ENCODE assay signal across 17 cellular contexts in genomic region chr9:114309096-114309495, GRCh38. TPM values are rescaled to one million over a fixed set of nuclear protein-coding genes. Genes with fewer than 3 reads are reported as not detected.
DNase-seq lines count a peak whose midpoint lies in the region; ATAC-seq and TF ChIP-seq lines count a peak whose summit lies in the region.
"Had no signal": no experiment of that assay in that cellular context is flagged by ENCODE, and none has a peak within 500 bp of the region (broad histone marks: within the 10 kb centered on the region; RNA-seq: fewer than 3 reads in every experiment).

No MANE protein-coding gene starts in this region.

- no peak overlapping the region for H3K56ac ChIP-seq in mesendoderm (ENCODE audit: low read length)

- H2BK120ac ChIP-seq in mesendoderm (ENCODE audit: low read depth, low read length), result no peak overlapping the region

- no peak overlapping the region for H2BK15ac ChIP-seq in mesendoderm (replicated peaks; ENCODE audit: low read depth)

- H4K5ac ChIP-seq in mesendoderm (ENCODE audit: low read length), result no peak overlapping the region

- H3K27me3 Mint-ChIP-seq in activated CD8-positive, alpha-beta memory T cell treated with anti-CD3 and anti-CD28 coated beads, Interleukin-2, amount 10 ng/mL, durations not matched to agents 7 days and 5 days, result peaks cover 2% of the 10 kb centered on the region
- no peaks in the 10 kb centered on the region for H3K27me3 Mint-ChIP-seq in type B pancreatic cell

- no peak overlapping the region for H3K27ac Mint-ChIP-seq in activated CD8-positive, alpha-beta memory T cell treated with anti-CD3 and anti-CD28 coated beads, Interleukin-2, amount 10 ng/mL, durations not matched to agents 7 days and 5 days
- H3K27ac Mint-ChIP-seq in type B pancreatic cell, result no peak overlapping the region
- H3K27ac Mint-ChIP-seq: HFFc6 had no signal

- no peaks in the 10 kb centered on the region for H3K79me1 ChIP-seq in mesendoderm (ENCODE audit: low read length)

- no peak for TF ChIP-seq POLR2A in adrenal gland (IDR thresholded peaks at IDR 0.05)

- no peak for TF ChIP-seq CTCF in adrenal gland (IDR thresholded peaks at IDR 0.05)
- TF ChIP-seq CTCF in type B pancreatic cell (conservative IDR thresholded peaks at IDR 0.05), result no peak

- H3K4me3 ChIP-seq in adrenal gland (no peak overlapping the region), mesendoderm (ENCODE audit: low read length) (no peak overlapping the region)
- H3K4me3 ChIP-seq: Peyer's patch had no signal

- no peaks in the 10 kb centered on the region for H3K9me3 Mint-ChIP-seq in activated CD8-positive, alpha-beta memory T cell treated with anti-CD3 and anti-CD28 coated beads, Interleukin-2, amount 10 ng/mL, durations not matched to agents 7 days and 5 days (ENCODE audit: low read depth)
- no peaks in the 10 kb centered on the region for H3K9me3 Mint-ChIP-seq in type B pancreatic cell
- H3K9me3 Mint-ChIP-seq: HFFc6 had no signal

- no peaks in the 10 kb centered on the region for H3K4me1 Mint-ChIP-seq in activated CD8-positive, alpha-beta memory T cell treated with anti-CD3 and anti-CD28 coated beads, Interleukin-2, amount 10 ng/mL, durations not matched to agents 7 days and 5 days
- peaks cover 4% of the 10 kb centered on the region for H3K4me1 Mint-ChIP-seq in type B pancreatic cell (ENCODE audit: unreplicated experiment)

- H3K36me3 Mint-ChIP-seq in activated CD8-positive, alpha-beta memory T cell treated with anti-CD3 and anti-CD28 coated beads, Interleukin-2, amount 10 ng/mL, durations not matched to agents 7 days and 5 days, result no peaks in the 10 kb centered on the region
- H3K36me3 Mint-ChIP-seq in type B pancreatic cell, result no peaks in the 10 kb centered on the region

- H3K4me2 ChIP-seq in mesendoderm (ENCODE audit: low read length), result no peak overlapping the region

- H4K8ac ChIP-seq in mesendoderm (ENCODE audit: low read depth, low read length), result no peak overlapping the region

- DNase-seq in activated CD8-positive, alpha-beta memory T cell treated with anti-CD3 and anti-CD28 coated beads for 24 hours, result peak; percentile 4
- DNase-seq in activated CD8-positive, alpha-beta memory T cell treated with anti-CD3 and anti-CD28 coated beads, Interleukin-2, amount 10 ng/mL, durations not matched to agents 7 days and 5 days, result no peak
- DNase-seq in adrenal gland (peak in 4 of 7 donors; percentile 5 to 44 (median 12)), mesenteric fat pad (ENCODE audit: low spot score) (peak; percentile 62), type B pancreatic cell (ENCODE audit: extremely low spot score, unreplicated experiment) (peak; percentile 56), NCI-H2029 (lab: John Stamatoyannopoulos, UW) (no peak), mesendoderm (no peak)
- DNase-seq: EL, HFFc6, NCI-H187 treated with DMSO at 0.1 percent for 48 hours, NCI-H2171, NCI-H82 had no signal

- H3K9me3 ChIP-seq in adrenal gland (replicated peaks in 1 of 3), result no peaks in the 10 kb centered on the region
- H3K9me3 ChIP-seq: Peyer's patch had no signal

- H2BK5ac ChIP-seq in mesendoderm (ENCODE audit: low read length), result no peak overlapping the region

- H3K27ac ChIP-seq in adrenal gland (no peak overlapping the region), mesendoderm (ENCODE audit: low read depth, low read length) (no peak overlapping the region)
- H3K27ac ChIP-seq: Peyer's patch had no signal

- H3K27me3 ChIP-seq in adrenal gland (no peaks in the 10 kb centered on the region), mesendoderm (ENCODE audit: insufficient read depth, low read length, poor library complexity) (no peaks in the 10 kb centered on the region)
- H3K27me3 ChIP-seq: Peyer's patch had no signal

- 86 to 97% (median 95%) methylated on average over 6 to 13 of the region's 13 CpGs for WGBS in adrenal gland, 4 donors
- WGBS in mesendoderm (ENCODE audit: extremely low coverage, insufficient coverage, low lambda C conversion rate), result no CpG with 5 or more reads among the region's 13 CpGs

- no peak overlapping the region for H2AK5ac ChIP-seq in mesendoderm (ENCODE audit: low read length)

- no peak for ATAC-seq in activated CD8-positive, alpha-beta memory T cell treated with anti-CD3 and anti-CD28 coated beads, Interleukin-2, amount 10 ng/mL, durations not matched to agents 7 days and 5 days
- ATAC-seq in HG02610 (IDR thresholded peaks at IDR 0.05; ENCODE audit: unreplicated experiment), result no peak

- no peak overlapping the region for H3K4me3 Mint-ChIP-seq in activated CD8-positive, alpha-beta memory T cell treated with anti-CD3 and anti-CD28 coated beads, Interleukin-2, amount 10 ng/mL, durations not matched to agents 7 days and 5 days
- H3K4me3 Mint-ChIP-seq in type B pancreatic cell, result no peak overlapping the region
- H3K4me3 Mint-ChIP-seq: HFFc6 had no signal

- CTCF ChIA-PET in activated CD8-positive, alpha-beta memory T cell treated with anti-CD3 and anti-CD28 coated beads, Interleukin-2, amount 10 ng/mL, durations not matched to agents 7 days and 5 days (lab: Charles Lee), result interaction anchor here (1.4 kb wide), 1 partner anchor 18 kb away, joined by 7 read pairs; no protein-coding TSS in a partner anchor

- H3K18ac ChIP-seq in mesendoderm (ENCODE audit: low read length), result no peak overlapping the region

- H3K4me1 ChIP-seq in adrenal gland (replicated peaks in 1 of 2), result no peaks in the 10 kb centered on the region
- no peaks in the 10 kb centered on the region for H3K4me1 ChIP-seq in mesendoderm (ENCODE audit: control insufficient read depth, low read depth, low read length)

- H3K23ac ChIP-seq in mesendoderm (ENCODE audit: low read length), result no peak overlapping the region

- intact Hi-C loops in adrenal gland (cut with DNase I), result no loop called here

- H3K79me2 ChIP-seq in mesendoderm (ENCODE audit: control insufficient read depth, insufficient read depth, low read length), result no peaks in the 10 kb centered on the region

- no peak overlapping the region for H3K4ac ChIP-seq in mesendoderm (ENCODE audit: low read depth, low read length)

- H3K9ac ChIP-seq in mesendoderm (ENCODE audit: low read length), result no peak overlapping the region

- H3K36me3 ChIP-seq in adrenal gland (replicated peaks in 1 of 2) (peaks cover 0 to 5% of the 10 kb centered on the region in 2 donors), mesendoderm (ENCODE audit: control insufficient read depth, insufficient read depth, low read length) (no peaks in the 10 kb centered on the region)
- H3K36me3 ChIP-seq: Peyer's patch had no signal

RNA-seq across cellular contexts. Expression of gene ORM1, which starts 13.8 kb away (rescaled TPM):
- not detected for total RNA-seq in activated CD8-positive, alpha-beta memory T cell treated with anti-CD3 and anti-CD28 coated beads, Interleukin-2, amount 10 ng/mL, durations not matched to agents 7 days and 5 days
- total RNA-seq in adrenal gland (10 to 100 TPM in 1 of 8 donors, 1 to 10 TPM in 6, not detected in 1; 2.9 to 26.0 (median 4.0) TPM), mesenteric fat pad (0.64 TPM), type B pancreatic cell (ENCODE audit: low replicate concordance) (0.65 and 1.6 TPM in 2 replicates)
- 10 to 100 TPM in 2 of 3 donors, 1 to 10 TPM in 1; 3.3 to 24.8 (median 14.3) TPM for polyA plus RNA-seq in adrenal gland
- polyA plus RNA-seq in mesendoderm (2013, experiment 1 of 2), result not detected
- polyA plus RNA-seq in mesendoderm (2013, experiment 2 of 2), result not detected
- total RNA-seq: A172, HFFc6, LHCN-M2, NCI-H460, Peyer's patch had no signal

RNA-seq across cellular contexts. Expression of gene ORM2, which starts 20.6 kb away (rescaled TPM):
- not detected for total RNA-seq in activated CD8-positive, alpha-beta memory T cell treated with anti-CD3 and anti-CD28 coated beads, Interleukin-2, amount 10 ng/mL, durations not matched to agents 7 days and 5 days
- total RNA-seq in adrenal gland (1 to 10 TPM in 4 of 8 donors, under 1 TPM in 1, not detected in 3; 0.60 to 6.8 (median 1.8) TPM), mesenteric fat pad (not detected), type B pancreatic cell (ENCODE audit: low replicate concordance) (not detected in 2 replicates)
- 10 to 100 TPM in 1 of 3 donors, 1 to 10 TPM in 1, under 1 TPM in 1; 0.88 to 16.2 (median 1.3) TPM for polyA plus RNA-seq in adrenal gland
- polyA plus RNA-seq in mesendoderm (2013, experiment 1 of 2), result 0.29 TPM
- 0.24 TPM for polyA plus RNA-seq in mesendoderm (2013, experiment 2 of 2)
- total RNA-seq: A172, HFFc6, LHCN-M2, NCI-H460, Peyer's patch had no signal

Comparison
In these comparisons a context has a peak if more than half of its experiments do, and no peak if none do; other contexts are left out.
1. DNase-seq: peak in activated CD8-positive, alpha-beta memory T cell treated with anti-CD3 and anti-CD28 coated beads for 24 hours (single experiment), adrenal gland (4 of 7), mesenteric fat pad (single experiment) and type B pancreatic cell (single experiment); none in activated CD8-positive, alpha-beta memory T cell treated with anti-CD3 and anti-CD28 coated beads, Interleukin-2, amount 10 ng/mL, durations not matched to agents 7 days and 5 days (single experiment), NCI-H2029 (single experiment) and mesendoderm (single experiment).